11 cellular contexts compared by ENCODE assay signal in genomic region chr1:173276922-173277800, GRCh38.
A peak's percentile ranks its signal among the peaks of the same experiment; 100 is the strongest.
DNase-seq lines count a peak whose midpoint lies in the region; ATAC-seq, FAIRE-seq and TF ChIP-seq lines count a peak whose summit lies in the region.
"Had no signal": no experiment of that assay in that cellular context is flagged by ENCODE, and none has a peak within 500 bp of the region (broad histone marks: within the 10 kb centered on the region; RNA-seq: fewer than 3 reads in every experiment).

No MANE protein-coding gene starts in this region.

- no peak for TF ChIP-seq CTCF in D721Med (IDR thresholded peaks at IDR 0.05; ENCODE audit: insufficient read depth, missing control alignments)

- DNase-seq in D721Med (ENCODE audit: insufficient read length, low spot score) (no peak), NCI-H146 (lab: John Stamatoyannopoulos, UW) (no peak), T-helper 1 cell (no peak), GDM1 (lab: John Stamatoyannopoulos, UW) (no peak), iPS-NIHi11 (ENCODE audit: low spot score) (no peak)
- DNase-seq: naive thymus-derived CD8-positive, alpha-beta T cell; stimulated activated CD4-positive, alpha-beta T cell treated with anti-CD3 and anti-CD28 coated beads, Interleukin-12 subunit alpha, Interleukin-12 subunit beta, amount 100 ng/mL, for 4 hours had no signal

- peak; percentile 97 for ATAC-seq in GM19023 (IDR thresholded peaks at IDR 0.05; ENCODE audit: unreplicated experiment)
- peak; percentile 94 for ATAC-seq in HG02571 (IDR thresholded peaks at IDR 0.05; ENCODE audit: unreplicated experiment)
- ATAC-seq in HG03354 (IDR thresholded peaks at IDR 0.05; ENCODE audit: poor library complexity, severe bottlenecking, unreplicated experiment), result peak; percentile 93
- ATAC-seq: naive thymus-derived CD8-positive, alpha-beta T cell had no signal

- peak; percentile 82 for FAIRE-seq in D721Med (lab: Jason Lieb, UNC)
- FAIRE-seq: bronchial epithelial cell had no signal
